ENCODE assay signal across 1 cellular context in genomic region chr16:85553436-85554113, GRCh38.
TF ChIP-seq lines count a peak whose summit lies in the region.

No MANE protein-coding gene starts in this region.

TF ChIP-seq in HCT116, 20 proteins besides CTCF, POLR2A, EP300 and RAD21 (continued from another document):
- TF ChIP-seq, protein P1, sequence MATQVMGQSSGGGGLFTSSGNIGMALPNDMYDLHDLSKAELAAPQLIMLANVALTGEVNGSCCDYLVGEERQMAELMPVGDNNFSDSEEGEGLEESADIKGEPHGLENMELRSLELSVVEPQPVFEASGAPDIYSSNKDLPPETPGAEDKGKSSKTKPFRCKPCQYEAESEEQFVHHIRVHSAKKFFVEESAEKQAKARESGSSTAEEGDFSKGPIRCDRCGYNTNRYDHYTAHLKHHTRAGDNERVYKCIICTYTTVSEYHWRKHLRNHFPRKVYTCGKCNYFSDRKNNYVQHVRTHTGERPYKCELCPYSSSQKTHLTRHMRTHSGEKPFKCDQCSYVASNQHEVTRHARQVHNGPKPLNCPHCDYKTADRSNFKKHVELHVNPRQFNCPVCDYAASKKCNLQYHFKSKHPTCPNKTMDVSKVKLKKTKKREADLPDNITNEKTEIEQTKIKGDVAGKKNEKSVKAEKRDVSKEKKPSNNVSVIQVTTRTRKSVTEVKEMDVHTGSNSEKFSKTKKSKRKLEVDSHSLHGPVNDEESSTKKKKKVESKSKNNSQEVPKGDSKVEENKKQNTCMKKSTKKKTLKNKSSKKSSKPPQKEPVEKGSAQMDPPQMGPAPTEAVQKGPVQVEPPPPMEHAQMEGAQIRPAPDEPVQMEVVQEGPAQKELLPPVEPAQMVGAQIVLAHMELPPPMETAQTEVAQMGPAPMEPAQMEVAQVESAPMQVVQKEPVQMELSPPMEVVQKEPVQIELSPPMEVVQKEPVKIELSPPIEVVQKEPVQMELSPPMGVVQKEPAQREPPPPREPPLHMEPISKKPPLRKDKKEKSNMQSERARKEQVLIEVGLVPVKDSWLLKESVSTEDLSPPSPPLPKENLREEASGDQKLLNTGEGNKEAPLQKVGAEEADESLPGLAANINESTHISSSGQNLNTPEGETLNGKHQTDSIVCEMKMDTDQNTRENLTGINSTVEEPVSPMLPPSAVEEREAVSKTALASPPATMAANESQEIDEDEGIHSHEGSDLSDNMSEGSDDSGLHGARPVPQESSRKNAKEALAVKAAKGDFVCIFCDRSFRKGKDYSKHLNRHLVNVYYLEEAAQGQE (IDR thresholded peaks at IDR 0.05; ENCODE audit: low read depth): no peak
